ENCODE assay signal across 2 cellular contexts in the genomic region with DNA sequence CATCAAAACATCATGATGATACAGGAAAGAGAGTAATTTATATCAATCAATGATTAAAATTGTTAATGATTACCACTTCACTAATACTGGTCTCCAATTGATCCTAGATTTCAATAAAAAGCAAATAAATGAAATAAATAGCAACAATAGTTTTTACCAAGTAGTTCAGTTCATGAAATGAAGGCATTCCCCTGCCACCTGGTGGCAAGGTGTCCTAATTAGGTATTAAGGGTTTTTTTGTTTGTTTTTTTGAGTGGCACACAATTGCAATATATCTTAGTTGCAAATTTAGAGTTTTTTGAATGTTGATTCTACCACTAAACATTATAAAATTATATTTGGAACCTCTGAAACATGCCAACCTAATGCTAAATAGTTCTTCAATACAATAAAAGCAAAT.
A peak's percentile ranks its signal among the peaks of the same experiment; 100 is the strongest.
TF ChIP-seq lines count a peak whose summit lies in the region.

No MANE protein-coding gene starts in this region.

TF ChIP-seq in IMR-90, 13 proteins besides CTCF, POLR2A, EP300 and RAD21:
- TF ChIP-seq SMC3 (IDR thresholded peaks at IDR 0.05; ENCODE audit: low read depth, low read length) (peak; percentile 62), MAZ (IDR thresholded peaks at IDR 0.05; ENCODE audit: borderline replicate concordance, low read depth, low read length) (no peak), RFX5 (IDR thresholded peaks at IDR 0.05; ENCODE audit: low read depth, low read length) (no peak), CEBPB (IDR thresholded peaks at IDR 0.05; ENCODE audit: low read depth, low read length) (no peak), FOS (IDR thresholded peaks at IDR 0.05; ENCODE audit: low read depth, low read length) (no peak), NFE2L2 (IDR thresholded peaks at IDR 0.05; ENCODE audit: low read depth, low read length) (no peak)

TF ChIP-seq in HEK293T, 16 proteins besides CTCF, POLR2A, EP300 and RAD21:
- TF ChIP-seq CTBP1 (IDR thresholded peaks at IDR 0.05; ENCODE audit: borderline replicate concordance) (no peak), FOXM1 (IDR thresholded peaks at IDR 0.05; ENCODE audit: borderline replicate concordance) (no peak), FOXA1 (IDR thresholded peaks at IDR 0.05) (no peak), FOXK2 (IDR thresholded peaks at IDR 0.05) (no peak), BHLHE40 (IDR thresholded peaks at IDR 0.05; ENCODE audit: borderline replicate concordance) (no peak), ARNT (IDR thresholded peaks at IDR 0.05) (no peak), LEF1 (IDR thresholded peaks at IDR 0.05; ENCODE audit: borderline replicate concordance) (no peak), L3MBTL2 (conservative IDR thresholded peaks at IDR 0.05) (no peak), HDGF (IDR thresholded peaks at IDR 0.05; ENCODE audit: borderline replicate concordance) (no peak), ELF4 (IDR thresholded peaks at IDR 0.05) (no peak), NFRKB (IDR thresholded peaks at IDR 0.05) (no peak)
- TF ChIP-seq, protein P1, sequence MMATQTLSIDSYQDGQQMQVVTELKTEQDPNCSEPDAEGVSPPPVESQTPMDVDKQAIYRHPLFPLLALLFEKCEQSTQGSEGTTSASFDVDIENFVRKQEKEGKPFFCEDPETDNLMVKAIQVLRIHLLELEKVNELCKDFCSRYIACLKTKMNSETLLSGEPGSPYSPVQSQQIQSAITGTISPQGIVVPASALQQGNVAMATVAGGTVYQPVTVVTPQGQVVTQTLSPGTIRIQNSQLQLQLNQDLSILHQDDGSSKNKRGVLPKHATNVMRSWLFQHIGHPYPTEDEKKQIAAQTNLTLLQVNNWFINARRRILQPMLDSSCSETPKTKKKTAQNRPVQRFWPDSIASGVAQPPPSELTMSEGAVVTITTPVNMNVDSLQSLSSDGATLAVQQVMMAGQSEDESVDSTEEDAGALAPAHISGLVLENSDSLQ (IDR thresholded peaks at IDR 0.05): no peak
